Comparison of ENCODE assay signal across 24 cellular contexts in the genomic region with DNA sequence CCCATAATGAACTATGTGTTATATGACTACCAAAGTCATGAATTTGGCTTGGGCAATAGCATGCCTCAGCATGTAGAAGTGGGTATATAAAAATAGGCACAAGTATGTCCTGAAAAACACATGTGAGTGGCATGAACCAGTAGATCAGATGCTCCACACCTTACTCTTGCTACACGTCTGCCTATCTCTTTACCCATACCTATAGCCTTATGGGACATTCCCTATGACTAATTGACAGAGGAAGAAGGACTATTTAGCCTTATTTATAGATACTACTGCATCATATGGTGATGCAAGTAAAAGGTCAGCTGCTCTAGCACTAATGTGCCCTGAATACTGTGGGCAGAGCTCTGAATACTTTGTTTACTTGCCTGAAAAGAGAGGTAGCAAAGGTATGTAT.
DNase-seq lines count a peak whose midpoint lies in the region; ATAC-seq and TF ChIP-seq lines count a peak whose summit lies in the region.
"Had no signal": no experiment of that assay in that cellular context is flagged by ENCODE, and none has a peak within 500 bp of the region (broad histone marks: within the 10 kb centered on the region; RNA-seq: fewer than 3 reads in every experiment).

No MANE protein-coding gene starts in this region.

- no peaks in the 10 kb centered on the region for H3K27me3 ChIP-seq in foreskin keratinocyte
- H3K27me3 ChIP-seq: SJCRH30, tibial artery had no signal

- TF ChIP-seq CTCF in foreskin keratinocyte (conservative IDR thresholded peaks at IDR 0.05) = no peak

- ATAC-seq in GM18520 (IDR thresholded peaks at IDR 0.05; ENCODE audit: unreplicated experiment) = peak; percentile 67
- peak; percentile 49 for ATAC-seq in HG02571 (IDR thresholded peaks at IDR 0.05; ENCODE audit: unreplicated experiment)
- ATAC-seq in HG03565 (IDR thresholded peaks at IDR 0.05; ENCODE audit: unreplicated experiment) = peak; percentile 53
- ATAC-seq in foreskin keratinocyte = peak; percentile 94
- ATAC-seq in GM21529 (IDR thresholded peaks at IDR 0.05; ENCODE audit: unreplicated experiment) = no peak
- ATAC-seq: activated naive CD8-positive, alpha-beta T cell treated with anti-CD3 and anti-CD28 coated beads, Interleukin-2, amount 50 U/mL, for 24 hours; left colon; natural killer cell had no signal

- intact Hi-C loops in posterior vena cava (cut with DNase I) = no loop called here

- H3K27ac ChIP-seq in foreskin keratinocyte = peak overlapping the region; percentile 70
- H3K27ac ChIP-seq: C4-2B, coronary artery, parathyroid adenoma, SJCRH30, tibial artery had no signal

- DNase-seq in foreskin keratinocyte = peak; percentile 92 to 98
- DNase-seq in putamen (ENCODE audit: low spot score) = no peak
- DNase-seq in D341Med (ENCODE audit: low spot score) = no peak
- no peak for DNase-seq in posterior vena cava (ENCODE audit: low spot score)
- DNase-seq: activated CD8-positive, alpha-beta memory T cell treated with anti-CD3 and anti-CD28 coated beads, Interleukin-2, amount 50 U/mL, for 48 hours; activated effector memory CD4-positive, alpha-beta T cell treated with Interleukin-2 at 50 U/mL for 16 hours; activated naive CD8-positive, alpha-beta T cell treated with anti-CD3 and anti-CD28 coated beads, Interleukin-2, amount 50 U/mL, for 24 hours; DMS153; endodermal cell; GF-D8; left colon; MM.1S; natural killer cell; stimulated activated naive CD4-positive, alpha-beta T cell treated with Interleukin-2 at 50 U/mL for 16 hours; T-helper 1 cell; tibial artery had no signal

- H3K4me1 ChIP-seq in foreskin keratinocyte = peaks cover 21% of the 10 kb centered on the region
- H3K4me1 ChIP-seq: parathyroid adenoma, tibial artery had no signal

Comparison
In these comparisons a context has a peak if more than half of its experiments do, and no peak if none do; other contexts are left out.
1. DNase-seq: peak in foreskin keratinocyte (2 of 2); none in putamen (single experiment), D341Med (single experiment) and posterior vena cava (single experiment).